Comparison of ENCODE assay signal across 11 cellular contexts in genomic region chr5:59592101-59592500, GRCh38.
DNase-seq lines count a peak whose midpoint lies in the region; ATAC-seq, FAIRE-seq and TF ChIP-seq lines count a peak whose summit lies in the region.
"Had no signal": no experiment of that assay in that cellular context is flagged by ENCODE, and none has a peak within 500 bp of the region (broad histone marks: within the 10 kb centered on the region; RNA-seq: fewer than 3 reads in every experiment).

No MANE protein-coding gene starts in this region.

- FAIRE-seq in urothelium cell line (lab: Jason Lieb, UNC): no peak

- no peaks in the 10 kb centered on the region for H3K9me3 Mint-ChIP-seq in natural killer cell treated with Interleukin-12 subunit alpha and Interleukin-12 subunit beta and Interleukin-15 and Interleukin-18, amount 100 ng/mL, for 72 hours
- H3K9me3 Mint-ChIP-seq in natural killer cell (no peaks in the 10 kb centered on the region), immature natural killer cell (peaks cover 0 to 2% (median 0%) of the 10 kb centered on the region in 6 donors), neural progenitor cell (peaks cover 4% of the 10 kb centered on the region)

- no peaks in the 10 kb centered on the region for H3K27me3 Mint-ChIP-seq in natural killer cell treated with Interleukin-12 subunit alpha and Interleukin-12 subunit beta and Interleukin-15 and Interleukin-18, amount 100 ng/mL, for 72 hours
- peaks cover 0 to 6% of the 10 kb centered on the region in 2 donors for H3K27me3 Mint-ChIP-seq in natural killer cell (ENCODE audit: low read depth in 2 of 2)
- H3K27me3 Mint-ChIP-seq in immature natural killer cell (ENCODE audit: low read depth in 3 of 3): peaks cover 0 to 6% (median 2%) of the 10 kb centered on the region in 3 donors
- H3K27me3 Mint-ChIP-seq in neural progenitor cell (ENCODE audit: insufficient read depth, low read depth): peaks cover 3% of the 10 kb centered on the region

- H3K79me2 ChIP-seq in neural progenitor cell (ENCODE audit: low read depth): no peaks in the 10 kb centered on the region

- H3K4me3 ChIP-seq in adipocyte (ENCODE audit: low read length): no peak overlapping the region
- no peak overlapping the region for H3K4me3 ChIP-seq in neural progenitor cell
- H3K4me3 ChIP-seq: body of pancreas had no signal

- ATAC-seq in natural killer cell treated with Interleukin-12 subunit alpha and Interleukin-12 subunit beta and Interleukin-15 and Interleukin-18, amount 100 ng/mL, for 72 hours: no peak
- ATAC-seq in natural killer cell: no peak
- ATAC-seq: body of pancreas had no signal

- H3K4me3 Mint-ChIP-seq in natural killer cell treated with Interleukin-12 subunit alpha and Interleukin-12 subunit beta and Interleukin-15 and Interleukin-18, amount 100 ng/mL, for 72 hours: peak overlapping the region; percentile 66
- no peak overlapping the region for H3K4me3 Mint-ChIP-seq in natural killer cell
- H3K4me3 Mint-ChIP-seq in immature natural killer cell: no peak overlapping the region
- H3K4me3 Mint-ChIP-seq in neural progenitor cell: no peak overlapping the region

- H3K9ac ChIP-seq in adipocyte (ENCODE audit: low read length) (no peak overlapping the region), neural progenitor cell (no peak overlapping the region)

- H3K4me1 ChIP-seq in adipocyte (ENCODE audit: control insufficient read depth, insufficient read depth, low read length): peaks cover 18% of the 10 kb centered on the region
- H3K4me1 ChIP-seq in neural progenitor cell: peaks cover 12% of the 10 kb centered on the region

- no peak overlapping the region for H2AFZ ChIP-seq in neural progenitor cell (replicated peaks)

- H3K4me1 Mint-ChIP-seq in natural killer cell treated with Interleukin-12 subunit alpha and Interleukin-12 subunit beta and Interleukin-15 and Interleukin-18, amount 100 ng/mL, for 72 hours (ENCODE audit: low read depth in 2 of 2): peaks cover 22 to 36% of the 10 kb centered on the region in 2 donors
- H3K4me1 Mint-ChIP-seq in natural killer cell: peaks cover 9 to 14% of the 10 kb centered on the region in 2 donors
- peaks cover 19 to 24% of the 10 kb centered on the region in 2 donors for H3K4me1 Mint-ChIP-seq in immature natural killer cell
- peaks cover 23% of the 10 kb centered on the region for H3K4me1 Mint-ChIP-seq in neural progenitor cell

- H3K9me3 ChIP-seq in adipocyte (ENCODE audit: control insufficient read depth, low read length) (no peaks in the 10 kb centered on the region), neural progenitor cell (ENCODE audit: low read depth) (no peaks in the 10 kb centered on the region)
- H3K9me3 ChIP-seq: body of pancreas had no signal

- no peak overlapping the region for H3K27ac ChIP-seq in neural progenitor cell
- H3K27ac ChIP-seq: body of pancreas had no signal

- intact Hi-C loops in natural killer cell (cut with micrococcal nuclease): no loop called here

- DNase-seq in natural killer cell treated with Interleukin-12 subunit alpha and Interleukin-12 subunit beta and Interleukin-15 and Interleukin-18, amount 100 ng/mL, for 72 hours (ENCODE audit: low spot score): no peak
- DNase-seq in natural killer cell: no peak
- DNase-seq in adipocyte (ENCODE audit: low read depth): peak; percentile 29
- DNase-seq in iPS-NIHi11 (ENCODE audit: low spot score): peak; percentile 17
- DNase-seq in immature natural killer cell: no peak
- no peak for DNase-seq in urothelium cell line (ENCODE audit: low spot score)
- no peak for DNase-seq in neural progenitor cell (ENCODE audit: low spot score)
- no peak for DNase-seq in MV-4-11 (lab: John Stamatoyannopoulos, UW)
- DNase-seq: body of pancreas, GOT3, NCI-H226 had no signal

- no peak overlapping the region for H3K4me2 ChIP-seq in neural progenitor cell

- TF ChIP-seq CTCF in natural killer cell (IDR thresholded peaks at IDR 0.05): no peak
- no peak for TF ChIP-seq CTCF in neural progenitor cell (IDR thresholded peaks at IDR 0.05)

- H3K36me3 ChIP-seq in adipocyte (ENCODE audit: control insufficient read depth, insufficient read depth, low read length, severe bottlenecking): no peaks in the 10 kb centered on the region
- H3K36me3 ChIP-seq in neural progenitor cell: no peaks in the 10 kb centered on the region

- no peaks in the 10 kb centered on the region for H3K36me3 Mint-ChIP-seq in natural killer cell treated with Interleukin-12 subunit alpha and Interleukin-12 subunit beta and Interleukin-15 and Interleukin-18, amount 100 ng/mL, for 72 hours
- H3K36me3 Mint-ChIP-seq in natural killer cell (no peaks in the 10 kb centered on the region), immature natural killer cell (no peaks in the 10 kb centered on the region), neural progenitor cell (no peaks in the 10 kb centered on the region)

- H4K20me1 ChIP-seq in neural progenitor cell (ENCODE audit: low read depth): no peaks in the 10 kb centered on the region

- H3K27ac Mint-ChIP-seq in natural killer cell treated with Interleukin-12 subunit alpha and Interleukin-12 subunit beta and Interleukin-15 and Interleukin-18, amount 100 ng/mL, for 72 hours: peak overlapping the region; percentile 77 to 80
- H3K27ac Mint-ChIP-seq in natural killer cell (no peak overlapping the region), immature natural killer cell (no peak overlapping the region), neural progenitor cell (no peak overlapping the region)

- H3K27me3 ChIP-seq in adipocyte (replicated peaks; ENCODE audit: control insufficient read depth, insufficient read depth, low read length) (no peaks in the 10 kb centered on the region), neural progenitor cell (no peaks in the 10 kb centered on the region)
- H3K27me3 ChIP-seq: body of pancreas had no signal

- H3F3A ChIP-seq in neural progenitor cell (ENCODE audit: low read depth): peaks cover 6% of the 10 kb centered on the region

Comparison
In these comparisons a context has a peak if more than half of its experiments do, and no peak if none do; other contexts are left out.
1. H3K27ac Mint-ChIP-seq: peak in natural killer cell treated with Interleukin-12 subunit alpha and Interleukin-12 subunit beta and Interleukin-15 and Interleukin-18, amount 100 ng/mL, for 72 hours (2 of 2); none in natural killer cell (0 of 2), immature natural killer cell (0 of 6) and neural progenitor cell (single experiment).
2. DNase-seq: peak in adipocyte (single experiment) and iPS-NIHi11 (single experiment); none in natural killer cell treated with Interleukin-12 subunit alpha and Interleukin-12 subunit beta and Interleukin-15 and Interleukin-18, amount 100 ng/mL, for 72 hours (single experiment), natural killer cell (single experiment), immature natural killer cell (0 of 3), urothelium cell line (single experiment), neural progenitor cell (single experiment) and MV-4-11 (single experiment).